In genomic region chr17:13420294-13421277, GRCh38 we compare ENCODE assay signal across 1 cellular context.
TF ChIP-seq lines count a peak whose summit lies in the region.

No MANE protein-coding gene starts in this region.

TF ChIP-seq in HepG2, 621 proteins besides CTCF, POLR2A, EP300 and RAD21 (continued from another document and continues in another):
- TF ChIP-seq RFXAP (CRISPR knock-in tag; IDR thresholded peaks at IDR 0.05; ENCODE audit: borderline replicate concordance) = no peak
- TF ChIP-seq KAT8 (CRISPR knock-in tag; IDR thresholded peaks at IDR 0.05) = peak; percentile 68; the same call in 1 of the 2 replicates
- no peak for TF ChIP-seq SRF (IDR thresholded peaks at IDR 0.05; ENCODE audit: low read depth, low read length)
- no peak for TF ChIP-seq ZNF367 (CRISPR knock-in tag; IDR thresholded peaks at IDR 0.05; ENCODE audit: borderline replicate concordance)
- peak; percentile 18; the same call in 1 of the 2 replicates for TF ChIP-seq GABPB1 (CRISPR knock-in tag; IDR thresholded peaks at IDR 0.05)
- no peak for TF ChIP-seq ZNF577 (CRISPR knock-in tag; IDR thresholded peaks at IDR 0.05; ENCODE audit: borderline replicate concordance, low read depth)
- no peak for TF ChIP-seq SATB2 (CRISPR knock-in tag; IDR thresholded peaks at IDR 0.05)
- no peak for TF ChIP-seq NR1H2 (CRISPR knock-in tag; IDR thresholded peaks at IDR 0.05; ENCODE audit: borderline replicate concordance, low read depth)
- TF ChIP-seq DPF2 (CRISPR knock-in tag; IDR thresholded peaks at IDR 0.05; ENCODE audit: borderline replicate concordance, low read depth) = peak; percentile 82
- peak; percentile 47; the same call in 1 of the 2 replicates for TF ChIP-seq ERF (CRISPR knock-in tag; IDR thresholded peaks at IDR 0.05)
- TF ChIP-seq DNMT1 (CRISPR knock-in tag; IDR thresholded peaks at IDR 0.05) = no peak
- TF ChIP-seq MXD3 (CRISPR knock-in tag; IDR thresholded peaks at IDR 0.05) = no peak
- TF ChIP-seq GATA4 (IDR thresholded peaks at IDR 0.05; ENCODE audit: borderline replicate concordance, low read depth) = no peak
- peak; percentile 97 for TF ChIP-seq ZNF644 (CRISPR knock-in tag; IDR thresholded peaks at IDR 0.05; ENCODE audit: low read depth)
- TF ChIP-seq ZNF660 (CRISPR knock-in tag; IDR thresholded peaks at IDR 0.05; ENCODE audit: borderline replicate concordance, low read depth) = no peak
- peak; percentile 45; the same call in 1 of the 2 replicates for TF ChIP-seq PATZ1 (CRISPR knock-in tag; IDR thresholded peaks at IDR 0.05)
- TF ChIP-seq ZNF652 (CRISPR knock-in tag; IDR thresholded peaks at IDR 0.05; ENCODE audit: borderline replicate concordance, low read depth) = no peak
- TF ChIP-seq TRAFD1 (CRISPR knock-in tag; IDR thresholded peaks at IDR 0.05; ENCODE audit: borderline replicate concordance) = no peak
- TF ChIP-seq FOXO4 (CRISPR knock-in tag; conservative IDR thresholded peaks at IDR 0.05) = no peak
- TF ChIP-seq ATF1 (CRISPR knock-in tag; IDR thresholded peaks at IDR 0.05) = peak; percentile 70
- TF ChIP-seq MNT (IDR thresholded peaks at IDR 0.05) = no peak
- TF ChIP-seq ZBTB44 (CRISPR knock-in tag; IDR thresholded peaks at IDR 0.05) = no peak
- TF ChIP-seq ZNF496 (CRISPR knock-in tag; IDR thresholded peaks at IDR 0.05; ENCODE audit: insufficient replicate concordance) = no peak
- TF ChIP-seq ZNF766 (CRISPR knock-in tag; IDR thresholded peaks at IDR 0.05; ENCODE audit: borderline replicate concordance) = no peak
- TF ChIP-seq CENPBD1 (CRISPR knock-in tag; IDR thresholded peaks at IDR 0.05; ENCODE audit: borderline replicate concordance, low read depth) = no peak
- peak; percentile 93; the same call in 1 of the 2 replicates for TF ChIP-seq ZNF792 (CRISPR knock-in tag; IDR thresholded peaks at IDR 0.05)
- no peak for TF ChIP-seq ZNF770 (CRISPR knock-in tag; IDR thresholded peaks at IDR 0.05)
- TF ChIP-seq MAF1 (CRISPR knock-in tag; IDR thresholded peaks at IDR 0.05; ENCODE audit: borderline replicate concordance) = no peak
- no peak for TF ChIP-seq MTF2 (CRISPR knock-in tag; IDR thresholded peaks at IDR 0.05; ENCODE audit: borderline replicate concordance)
- peak; percentile 77; the same call in 1 of the 2 replicates for TF ChIP-seq SIX1 (CRISPR knock-in tag; IDR thresholded peaks at IDR 0.05; ENCODE audit: borderline replicate concordance)
- no peak for TF ChIP-seq ZNF605 (CRISPR knock-in tag; IDR thresholded peaks at IDR 0.05)
- TF ChIP-seq RAD51 (IDR thresholded peaks at IDR 0.05; ENCODE audit: borderline replicate concordance) = no peak
- TF ChIP-seq ZNF772 (CRISPR knock-in tag; IDR thresholded peaks at IDR 0.05) = no peak
- no peak for TF ChIP-seq HNRNPL (IDR thresholded peaks at IDR 0.05; ENCODE audit: low read depth, low read length)
- TF ChIP-seq PCBP1 (IDR thresholded peaks at IDR 0.05; ENCODE audit: borderline replicate concordance, low read depth, low read length) = no peak
- no peak for TF ChIP-seq ZNF576 (CRISPR knock-in tag; IDR thresholded peaks at IDR 0.05)
- TF ChIP-seq MED1 (CRISPR knock-in tag; IDR thresholded peaks at IDR 0.05) = peak; percentile 97
- no peak for TF ChIP-seq SRSF4 (IDR thresholded peaks at IDR 0.05; ENCODE audit: low read depth, low read length, poor library complexity, severe bottlenecking)
- TF ChIP-seq AKNA (CRISPR knock-in tag; IDR thresholded peaks at IDR 0.05; ENCODE audit: borderline replicate concordance) = no peak
- no peak for TF ChIP-seq MATR3 (CRISPR knock-in tag; IDR thresholded peaks at IDR 0.05)
- no peak for TF ChIP-seq YY1 (IDR thresholded peaks at IDR 0.05; ENCODE audit: insufficient read depth, insufficient replicate concordance, low read depth, low read length)
- no peak for TF ChIP-seq SETDB1 (CRISPR knock-in tag; IDR thresholded peaks at IDR 0.05; ENCODE audit: borderline replicate concordance)
- TF ChIP-seq ZNF597 (CRISPR knock-in tag; IDR thresholded peaks at IDR 0.05) = no peak
- TF ChIP-seq TOPORS (CRISPR knock-in tag; IDR thresholded peaks at IDR 0.05) = no peak
- no peak for TF ChIP-seq WIZ (CRISPR knock-in tag; IDR thresholded peaks at IDR 0.05)
- TF ChIP-seq JUNB (CRISPR knock-in tag; IDR thresholded peaks at IDR 0.05; ENCODE audit: borderline replicate concordance) = peak; percentile 98
- TF ChIP-seq MLX (CRISPR knock-in tag; IDR thresholded peaks at IDR 0.05) = peak; percentile 86
